Comparison of ENCODE assay signal across 8 cellular contexts in the genomic region with DNA sequence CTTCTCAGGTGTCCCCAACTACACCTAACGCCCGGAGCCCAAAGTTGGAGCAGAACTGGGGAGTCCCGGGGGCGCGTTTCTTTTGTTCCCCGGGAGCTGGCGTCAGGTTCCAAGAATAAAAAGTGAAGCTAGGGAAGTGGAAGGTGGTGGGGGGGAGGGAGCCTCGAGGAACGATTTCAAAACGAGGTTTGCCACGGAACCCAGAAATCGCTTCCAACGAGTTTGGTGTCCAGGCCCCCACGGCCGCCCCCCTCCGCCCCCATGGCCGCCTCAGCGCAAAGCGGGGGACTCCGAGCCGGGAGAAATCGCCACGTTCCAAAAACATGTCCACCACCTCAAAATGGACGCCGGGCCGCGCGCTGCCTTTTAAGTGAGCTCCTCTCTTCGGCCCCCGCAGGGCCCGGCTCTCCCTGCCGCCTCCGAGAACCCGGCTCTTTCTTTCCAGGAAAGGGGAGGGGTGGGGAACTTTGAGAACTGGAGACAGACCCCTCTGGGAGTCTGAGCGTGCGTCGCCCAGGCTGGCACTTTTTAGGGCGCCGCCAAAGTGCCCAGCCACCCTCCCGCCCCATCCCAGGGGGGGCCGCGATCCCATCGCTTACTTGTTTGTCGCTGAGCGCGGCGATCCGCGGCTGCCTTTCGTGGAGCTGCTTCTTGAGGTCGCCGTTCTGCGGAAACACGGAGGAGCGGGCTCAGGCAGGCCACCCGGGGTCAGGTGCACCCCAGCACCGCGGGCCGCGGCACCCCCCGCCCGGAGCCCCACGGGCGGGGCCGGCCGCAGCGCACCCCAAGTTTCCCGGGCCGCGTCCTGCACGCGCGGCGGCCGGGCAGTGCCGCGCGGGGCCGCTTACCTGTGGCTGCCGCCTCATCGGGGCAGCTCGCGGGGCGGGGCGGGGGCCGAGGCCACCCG. TPM values are rescaled to one million over a fixed set of nuclear protein-coding genes. Genes with fewer than 3 reads are reported as not detected.
A peak's percentile ranks its signal among the peaks of the same experiment; 100 is the strongest.
DNase-seq lines count a peak whose midpoint lies in the region; ATAC-seq and TF ChIP-seq lines count a peak whose summit lies in the region.

No MANE protein-coding gene starts in this region.

- TF ChIP-seq CTCF in Peyer's patch (IDR thresholded peaks at IDR 0.05) (no peak), fibroblast of villous mesenchyme (IDR thresholded peaks at IDR 0.05; ENCODE audit: insufficient read depth, low read depth, low read length) (no peak)

- peaks cover 9% of the 10 kb centered on the region for H3F3A ChIP-seq in GM23248 (ENCODE audit: insufficient read depth)

- no peak overlapping the region for H2AFZ ChIP-seq in GM23248

- in situ Hi-C loops in GM23248 (cut with MboI), result no loop called here

- no peaks in the 10 kb centered on the region for H3K79me2 ChIP-seq in GM23248 (ENCODE audit: insufficient read depth)

- H3K9ac ChIP-seq in GM23248 (no peak overlapping the region), skeletal muscle satellite cell (ENCODE audit: low read depth, low read length) (no peak overlapping the region)

- no peaks in the 10 kb centered on the region for H4K20me1 ChIP-seq in GM23248 (ENCODE audit: insufficient read depth)

- H3K27ac ChIP-seq in GM23248, result no peak overlapping the region
- H3K27ac ChIP-seq in Peyer's patch, result peak overlapping the region in 1 of 4 donors; percentile 52

- TF ChIP-seq POLR2A in Peyer's patch (IDR thresholded peaks at IDR 0.05), result no peak

- H3K4me3 ChIP-seq in GM23248 (peak overlapping the region; percentile 48), Peyer's patch (peak overlapping the region in 3 of 4 donors; percentile 40 to 49 (median 40)), fibroblast of villous mesenchyme (ENCODE audit: low read depth, low read length) (peak overlapping the region; percentile 34), skeletal muscle satellite cell (ENCODE audit: low read length) (peak overlapping the region; percentile 27)

- H3K4me2 ChIP-seq in GM23248 (ENCODE audit: unreplicated experiment) (peak overlapping the region; percentile 73), skeletal muscle satellite cell (ENCODE audit: low read length) (peak overlapping the region; percentile 70)

- 2% methylated on average over 27 to 83 of the region's 87 CpGs for WGBS in GM23248 (ENCODE audit: low coverage in 1 of 2, low lambda C conversion rate in 2 of 2, missing lambda C conversion rate in 2 of 2), 2 experiments

- H3K9me2 ChIP-seq in GM23248 (ENCODE audit: insufficient read depth), result no peaks in the 10 kb centered on the region

- H3K36me3 ChIP-seq in GM23248 (ENCODE audit: low read depth), result no peaks in the 10 kb centered on the region
- no peaks in the 10 kb centered on the region for H3K36me3 ChIP-seq in Peyer's patch
- no peaks in the 10 kb centered on the region for H3K36me3 ChIP-seq in skeletal muscle satellite cell (ENCODE audit: insufficient read depth, low read length)

- ATAC-seq in HG03432 (IDR thresholded peaks at IDR 0.05; ENCODE audit: unreplicated experiment) (no peak), GM21526 (IDR thresholded peaks at IDR 0.05; ENCODE audit: low FRiP score, unreplicated experiment) (no peak), HG03460 (IDR thresholded peaks at IDR 0.05; ENCODE audit: unreplicated experiment) (no peak)

- H3K27me3 ChIP-seq in GM23248 (replicated peaks; ENCODE audit: insufficient read depth) (peaks cover 71% of the 10 kb centered on the region), Peyer's patch (peaks cover 0 to 35% of the 10 kb centered on the region in 2 donors), skeletal muscle satellite cell (ENCODE audit: control insufficient read depth, insufficient read depth, low read length) (peaks cover 61% of the 10 kb centered on the region)

- DNase-seq in GM23248, result peak; percentile 18
- no peak for DNase-seq in Peyer's patch
- peak; percentile 20 for DNase-seq in fibroblast of villous mesenchyme (ENCODE audit: low read depth)
- DNase-seq in central memory CD4-positive, alpha-beta T cell, result no peak

- H3K9me3 ChIP-seq in GM23248 (ENCODE audit: low read depth), result no peaks in the 10 kb centered on the region
- no peaks in the 10 kb centered on the region for H3K9me3 ChIP-seq in Peyer's patch
- H3K9me3 ChIP-seq in skeletal muscle satellite cell (replicated peaks; ENCODE audit: low read length), result no peaks in the 10 kb centered on the region

- no peaks in the 10 kb centered on the region for H3K4me1 ChIP-seq in GM23248 (ENCODE audit: insufficient read depth)
- H3K4me1 ChIP-seq in Peyer's patch, result peaks cover 0 to 31% (median 8%) of the 10 kb centered on the region in 4 donors
- peaks cover 9% of the 10 kb centered on the region for H3K4me1 ChIP-seq in skeletal muscle satellite cell (ENCODE audit: control insufficient read depth, insufficient read depth, low read length)

RNA-seq across cellular contexts. Expression of a gene that starts 1.6 kb away (rescaled TPM):
- total RNA-seq in GM23248 (2014; rRNA removed; shearing (Covaris generic)), result not detected in 2 replicates
- not detected in 2 replicates for polyA plus RNA-seq in GM23248 (2016; fragmentation: Nextera tagmentation; extraction: Ambion mirVana)
- not detected for total RNA-seq in Peyer's patch
- not detected in 2 replicates for total RNA-seq in fibroblast of villous mesenchyme
- total RNA-seq in skeletal muscle satellite cell (2012; rRNA removed), result not detected in 2 replicates

Comparison
In these comparisons a context has a peak if more than half of its experiments do, and no peak if none do; other contexts are left out.
1. DNase-seq: peak in GM23248 (single experiment) and fibroblast of villous mesenchyme (single experiment); none in Peyer's patch (0 of 3) and central memory CD4-positive, alpha-beta T cell (single experiment).
2. Peak in every context shown above with its lines, with median percentiles within 50 percentile points of each other: H3K4me3 ChIP-seq.